1 cellular context compared by ENCODE assay signal in genomic region chr2:45373534-45373933, GRCh38.
A peak's percentile ranks its signal among the peaks of the same experiment; 100 is the strongest.
TF ChIP-seq lines count a peak whose summit lies in the region.

No MANE protein-coding gene starts in this region.

TF ChIP-seq in HepG2, 621 proteins besides CTCF, POLR2A, EP300 and RAD21 (continued from another document and continues in another):
- TF ChIP-seq RNF219 (CRISPR knock-in tag; IDR thresholded peaks at IDR 0.05) (no peak), ZSCAN5A (CRISPR knock-in tag; IDR thresholded peaks at IDR 0.05; ENCODE audit: borderline replicate concordance) (peak; percentile 32; the same call in 1 of the 2 replicates), FOXM1 (CRISPR knock-in tag; IDR thresholded peaks at IDR 0.05) (no peak), MEF2D (CRISPR knock-in tag; IDR thresholded peaks at IDR 0.05) (no peak), PCBP2 (optimal IDR thresholded peaks at IDR 0.05; ENCODE audit: low read depth, low read length, poor library complexity, severe bottlenecking) (no peak), GLMP (CRISPR knock-in tag; IDR thresholded peaks at IDR 0.05; ENCODE audit: borderline replicate concordance) (no peak), MED8 (CRISPR knock-in tag; IDR thresholded peaks at IDR 0.05; ENCODE audit: insufficient replicate concordance) (no peak), RFXAP (CRISPR knock-in tag; IDR thresholded peaks at IDR 0.05; ENCODE audit: borderline replicate concordance) (0 out of 2 replicates have a peak, but pooled peaks have one; percentile 34), NFAT5 (CRISPR knock-in tag; IDR thresholded peaks at IDR 0.05) (no peak), ATF2 (CRISPR knock-in tag; IDR thresholded peaks at IDR 0.05) (peak; percentile 21; the same call in 1 of the 2 replicates), ATF5 (CRISPR knock-in tag; IDR thresholded peaks at IDR 0.05; ENCODE audit: low read depth) (no peak), ZFP36 (IDR thresholded peaks at IDR 0.05; ENCODE audit: borderline replicate concordance, low read depth, low read length, partially characterized antibody) (no peak), PITX1 (CRISPR knock-in tag; IDR thresholded peaks at IDR 0.05) (peak; percentile 53; the same call in 1 of the 2 replicates), ZNF276 (CRISPR knock-in tag; IDR thresholded peaks at IDR 0.05; ENCODE audit: low read depth) (no peak), ZNF781 (CRISPR knock-in tag; IDR thresholded peaks at IDR 0.05; ENCODE audit: borderline replicate concordance, not compliant biosample characterization) (no peak), SP1 (IDR thresholded peaks at IDR 0.05) (no peak), SP1 (CRISPR knock-in tag; IDR thresholded peaks at IDR 0.05) (no peak), ZNF766 (CRISPR knock-in tag; IDR thresholded peaks at IDR 0.05; ENCODE audit: borderline replicate concordance) (no peak), E2F2 (CRISPR knock-in tag; IDR thresholded peaks at IDR 0.05; ENCODE audit: borderline replicate concordance) (no peak), HMGXB4 (CRISPR knock-in tag; IDR thresholded peaks at IDR 0.05; ENCODE audit: borderline replicate concordance in 1 of 2, low read depth in 1 of 2) (no peak), RFXANK (CRISPR knock-in tag; IDR thresholded peaks at IDR 0.05) (0 out of 2 replicates have a peak, but pooled peaks have one; percentile 29), FOXA1 (IDR thresholded peaks at IDR 0.05) (no peak), FOXA1 (CRISPR knock-in tag; IDR thresholded peaks at IDR 0.05) (peak; percentile 74), ZNF644 (CRISPR knock-in tag; IDR thresholded peaks at IDR 0.05; ENCODE audit: low read depth) (0 out of 2 replicates have a peak, but pooled peaks have one; percentile 11), ZNF513 (CRISPR knock-in tag; conservative IDR thresholded peaks at IDR 0.05) (no peak), ZNF441 (CRISPR knock-in tag; IDR thresholded peaks at IDR 0.05; ENCODE audit: borderline replicate concordance) (no peak), ZNF143 (CRISPR knock-in tag; IDR thresholded peaks at IDR 0.05) (no peak), SP5 (CRISPR knock-in tag; IDR thresholded peaks at IDR 0.05; ENCODE audit: borderline replicate concordance, low read depth) (0 out of 2 replicates have a peak, but pooled peaks have one; percentile 24), MAFK (conservative IDR thresholded peaks at IDR 0.05 in 1 of 2, IDR thresholded peaks at IDR 0.05 in 1 of 2; ENCODE audit: low read length in 2 of 2) (no peak), ZNF138 (CRISPR knock-in tag; IDR thresholded peaks at IDR 0.05; ENCODE audit: low read depth) (no peak), MAFF (IDR thresholded peaks at IDR 0.05; ENCODE audit: low read depth, low read length) (no peak), HNF4A (CRISPR knock-in tag; IDR thresholded peaks at IDR 0.05) (peak; percentile 59), ZBTB39 (CRISPR knock-in tag; IDR thresholded peaks at IDR 0.05) (no peak), CBX5 (CRISPR knock-in tag; IDR thresholded peaks at IDR 0.05; ENCODE audit: borderline replicate concordance) (no peak)
